24 cellular contexts compared by ENCODE assay signal in the genomic region with DNA sequence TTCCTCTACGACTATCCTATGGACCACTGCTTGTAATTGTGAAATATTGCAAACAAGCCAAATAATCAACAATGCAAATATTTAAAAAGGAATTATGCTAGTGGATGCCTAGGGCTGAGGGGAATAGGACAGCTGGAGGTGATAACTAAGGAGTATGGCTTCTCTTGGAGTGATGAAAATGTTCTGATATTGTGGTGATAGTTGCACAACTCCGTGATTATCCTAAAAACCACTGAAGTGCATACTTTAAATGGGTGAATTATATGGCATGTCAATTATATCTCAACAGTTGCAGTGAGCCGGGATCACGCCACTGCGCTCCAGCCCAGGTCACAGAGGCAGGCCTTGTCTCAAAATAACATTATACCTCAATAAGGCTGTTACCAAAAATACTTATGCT.
"Had no signal": no experiment of that assay in that cellular context is flagged by ENCODE, and none has a peak within 500 bp of the region (broad histone marks: within the 10 kb centered on the region; RNA-seq: fewer than 3 reads in every experiment).

No MANE protein-coding gene starts in this region.

- H3K4me1 ChIP-seq: lower lobe of right lung, psoas muscle, upper lobe of right lung had no signal

- H3K27me3 ChIP-seq: esophagus muscularis mucosa, hepatocyte, neutrophil, right lobe of liver, testis, tibial nerve, upper lobe of right lung, vagina had no signal

- H3K79me2 ChIP-seq: hepatocyte had no signal

- ATAC-seq: effector memory CD8-positive, alpha-beta T cell; left cardiac atrium; psoas muscle; right lobe of liver; stimulated activated naive B cell treated with anti-CD40 and anti-IgM and Interleukin-4, amounts not matched to agents 10 μg/mL and 1 μg/mL and 100 μg/mL, for 72 hours; stimulated activated naive CD8-positive, alpha-beta T cell treated with anti-CD3 and anti-CD28 coated beads, Interleukin-15, amount 100 ng/mL, for 72 hours had no signal

- H3K4me1 Mint-ChIP-seq: memory B cell; stimulated activated naive B cell treated with anti-CD40 and anti-IgM and Interleukin-4, amounts not matched to agents 10 μg/mL and 1 μg/mL and 100 μg/mL, for 72 hours; stimulated activated naive CD8-positive, alpha-beta T cell treated with anti-CD3 and anti-CD28 coated beads, Interleukin-15, amount 100 ng/mL, for 72 hours had no signal

- H3K4me3 ChIP-seq: esophagus muscularis mucosa, hepatocyte, left ventricle myocardium inferior, lower lobe of right lung, psoas muscle, right lobe of liver, testis, tibial nerve, upper lobe of right lung, vagina had no signal

- H3K36me3 ChIP-seq: esophagus muscularis mucosa, left ventricle myocardium inferior, lower lobe of right lung, neutrophil, right lobe of liver, tibial nerve, upper lobe of right lung, vagina had no signal

- H3K9me3 Mint-ChIP-seq: effector memory CD8-positive, alpha-beta T cell; memory B cell; natural killer cell treated with Interleukin-12 subunit alpha and Interleukin-12 subunit beta and Interleukin-15 and Interleukin-18, amount 100 ng/mL, for 72 hours; stimulated activated naive B cell treated with anti-CD40 and anti-IgM and Interleukin-4, amounts not matched to agents 10 μg/mL and 1 μg/mL and 100 μg/mL, for 72 hours; stimulated activated naive CD8-positive, alpha-beta T cell treated with anti-CD3 and anti-CD28 coated beads, Interleukin-15, amount 100 ng/mL, for 72 hours had no signal

- H3K4me3 Mint-ChIP-seq: effector memory CD8-positive, alpha-beta T cell; memory B cell; natural killer cell treated with Interleukin-12 subunit alpha and Interleukin-12 subunit beta and Interleukin-15 and Interleukin-18, amount 100 ng/mL, for 72 hours; stimulated activated naive B cell treated with anti-CD40 and anti-IgM and Interleukin-4, amounts not matched to agents 10 μg/mL and 1 μg/mL and 100 μg/mL, for 72 hours; stimulated activated naive CD8-positive, alpha-beta T cell treated with anti-CD3 and anti-CD28 coated beads, Interleukin-15, amount 100 ng/mL, for 72 hours had no signal

- H3K36me3 Mint-ChIP-seq: memory B cell; natural killer cell treated with Interleukin-12 subunit alpha and Interleukin-12 subunit beta and Interleukin-15 and Interleukin-18, amount 100 ng/mL, for 72 hours; stimulated activated naive B cell treated with anti-CD40 and anti-IgM and Interleukin-4, amounts not matched to agents 10 μg/mL and 1 μg/mL and 100 μg/mL, for 72 hours had no signal

- H3K27ac Mint-ChIP-seq: effector memory CD8-positive, alpha-beta T cell; memory B cell; natural killer cell treated with Interleukin-12 subunit alpha and Interleukin-12 subunit beta and Interleukin-15 and Interleukin-18, amount 100 ng/mL, for 72 hours; stimulated activated naive B cell treated with anti-CD40 and anti-IgM and Interleukin-4, amounts not matched to agents 10 μg/mL and 1 μg/mL and 100 μg/mL, for 72 hours; stimulated activated naive CD8-positive, alpha-beta T cell treated with anti-CD3 and anti-CD28 coated beads, Interleukin-15, amount 100 ng/mL, for 72 hours had no signal

- H3K4me2 ChIP-seq: hepatocyte had no signal

- H3K27me3 Mint-ChIP-seq: stimulated activated naive CD8-positive, alpha-beta T cell treated with anti-CD3 and anti-CD28 coated beads, Interleukin-15, amount 100 ng/mL, for 72 hours had no signal

- H3K9me3 ChIP-seq: esophagus muscularis mucosa, left ventricle myocardium inferior, lower lobe of right lung, neutrophil, psoas muscle, right lobe of liver, testis, tibial nerve, upper lobe of right lung, vagina had no signal

- H3K27ac ChIP-seq: epithelial cell of prostate, esophagus muscularis mucosa, hepatocyte, left ventricle myocardium inferior, lower lobe of right lung, neutrophil, psoas muscle, right lobe of liver, testis, tibial nerve, upper lobe of right lung, vagina had no signal

- DNase-seq: cortex of kidney; effector memory CD8-positive, alpha-beta T cell; kidney; left cardiac atrium; left ventricle myocardium inferior; lower lobe of right lung; midbrain; psoas muscle; retina; right lobe of liver; stimulated activated CD4-positive, alpha-beta T cell treated with anti-CD3 and anti-CD28 coated beads, Interleukin-2, amount 100 ng/mL, for 24 hours; stimulated activated CD4-positive, alpha-beta T cell treated with anti-CD3 and anti-CD28 coated beads, Interleukin-4, amount 100 ng/mL, for 4 hours; stimulated activated naive B cell treated with anti-CD40 and anti-IgM and Interleukin-4, amounts not matched to agents 10 μg/mL and 1 μg/mL and 100 μg/mL, for 72 hours; stimulated activated naive CD8-positive, alpha-beta T cell treated with anti-CD3 and anti-CD28 coated beads, Interleukin-15, amount 100 ng/mL, for 72 hours; testis; upper lobe of right lung had no signal

- H2AFZ ChIP-seq: hepatocyte had no signal
